Comparison of ENCODE assay signal across 1 cellular context in the genomic region with DNA sequence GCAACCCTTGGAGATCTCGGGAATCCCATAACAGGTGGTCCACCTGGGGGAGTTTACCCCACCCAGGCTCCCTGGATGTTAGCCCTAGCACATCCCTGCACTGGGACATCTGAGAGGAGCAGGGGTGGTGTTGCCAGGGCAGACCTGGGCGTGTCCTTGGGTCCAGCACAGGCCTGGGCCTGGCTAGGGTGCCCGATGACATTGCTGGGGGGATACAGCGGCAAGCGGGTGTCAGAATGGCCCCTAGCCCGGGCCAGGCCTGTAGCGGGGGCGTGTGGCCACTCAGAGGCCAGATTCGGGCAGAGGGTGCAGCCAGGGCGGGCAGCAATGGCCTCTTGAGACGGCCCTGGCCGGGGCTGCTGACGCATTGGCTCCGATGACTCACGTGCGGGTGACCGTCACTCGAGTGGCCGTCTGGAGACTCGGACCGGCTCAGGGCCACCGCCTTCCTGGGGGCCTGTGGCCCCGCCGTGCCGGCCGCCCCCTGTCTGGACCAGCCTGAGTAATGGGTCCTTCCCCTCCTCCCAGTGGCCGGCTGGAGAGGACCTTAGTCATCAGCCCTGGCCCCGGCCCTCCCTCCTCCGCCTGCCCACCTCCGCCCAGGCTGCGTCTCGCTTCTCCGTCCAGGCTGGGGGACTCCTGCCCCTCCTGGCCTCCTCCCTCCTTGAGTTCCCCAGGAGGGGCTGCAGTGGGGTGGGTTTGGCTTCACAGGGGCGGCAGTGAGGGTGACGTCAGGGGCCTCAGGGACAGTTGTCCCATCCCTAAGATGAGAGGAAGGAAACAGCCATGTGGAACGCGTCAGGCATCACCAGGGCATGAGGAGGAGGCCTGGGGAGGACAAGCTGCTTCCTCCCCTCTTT.
A peak's percentile ranks its signal among the peaks of the same experiment; 100 is the strongest.
TF ChIP-seq lines count a peak whose summit lies in the region.

No MANE protein-coding gene starts in this region.

TF ChIP-seq in HCT116, 20 proteins besides CTCF, POLR2A, EP300 and RAD21 (continued from another document):
- TF ChIP-seq ZNF274 (IDR thresholded peaks at IDR 0.05; ENCODE audit: low read depth, low read length): no peak
- TF ChIP-seq EZH2 (IDR thresholded peaks at IDR 0.05): no peak
- TF ChIP-seq CBX3 (IDR thresholded peaks at IDR 0.05; ENCODE audit: low read depth): no peak
- TF ChIP-seq, protein P1, sequence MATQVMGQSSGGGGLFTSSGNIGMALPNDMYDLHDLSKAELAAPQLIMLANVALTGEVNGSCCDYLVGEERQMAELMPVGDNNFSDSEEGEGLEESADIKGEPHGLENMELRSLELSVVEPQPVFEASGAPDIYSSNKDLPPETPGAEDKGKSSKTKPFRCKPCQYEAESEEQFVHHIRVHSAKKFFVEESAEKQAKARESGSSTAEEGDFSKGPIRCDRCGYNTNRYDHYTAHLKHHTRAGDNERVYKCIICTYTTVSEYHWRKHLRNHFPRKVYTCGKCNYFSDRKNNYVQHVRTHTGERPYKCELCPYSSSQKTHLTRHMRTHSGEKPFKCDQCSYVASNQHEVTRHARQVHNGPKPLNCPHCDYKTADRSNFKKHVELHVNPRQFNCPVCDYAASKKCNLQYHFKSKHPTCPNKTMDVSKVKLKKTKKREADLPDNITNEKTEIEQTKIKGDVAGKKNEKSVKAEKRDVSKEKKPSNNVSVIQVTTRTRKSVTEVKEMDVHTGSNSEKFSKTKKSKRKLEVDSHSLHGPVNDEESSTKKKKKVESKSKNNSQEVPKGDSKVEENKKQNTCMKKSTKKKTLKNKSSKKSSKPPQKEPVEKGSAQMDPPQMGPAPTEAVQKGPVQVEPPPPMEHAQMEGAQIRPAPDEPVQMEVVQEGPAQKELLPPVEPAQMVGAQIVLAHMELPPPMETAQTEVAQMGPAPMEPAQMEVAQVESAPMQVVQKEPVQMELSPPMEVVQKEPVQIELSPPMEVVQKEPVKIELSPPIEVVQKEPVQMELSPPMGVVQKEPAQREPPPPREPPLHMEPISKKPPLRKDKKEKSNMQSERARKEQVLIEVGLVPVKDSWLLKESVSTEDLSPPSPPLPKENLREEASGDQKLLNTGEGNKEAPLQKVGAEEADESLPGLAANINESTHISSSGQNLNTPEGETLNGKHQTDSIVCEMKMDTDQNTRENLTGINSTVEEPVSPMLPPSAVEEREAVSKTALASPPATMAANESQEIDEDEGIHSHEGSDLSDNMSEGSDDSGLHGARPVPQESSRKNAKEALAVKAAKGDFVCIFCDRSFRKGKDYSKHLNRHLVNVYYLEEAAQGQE (IDR thresholded peaks at IDR 0.05; ENCODE audit: low read depth): no peak
- TF ChIP-seq TCF7L2 (IDR thresholded peaks at IDR 0.05; ENCODE audit: borderline replicate concordance, extremely low read depth, insufficient read depth, insufficient read length): no peak
- peak; percentile 85 for TF ChIP-seq JUND (IDR thresholded peaks at IDR 0.05)
- no peak for TF ChIP-seq EZH2phosphoT487 (IDR thresholded peaks at IDR 0.05; ENCODE audit: borderline replicate concordance)
- TF ChIP-seq FOSL1 (IDR thresholded peaks at IDR 0.05; ENCODE audit: low read depth): peak; percentile 87
- TF ChIP-seq, protein P2, sequence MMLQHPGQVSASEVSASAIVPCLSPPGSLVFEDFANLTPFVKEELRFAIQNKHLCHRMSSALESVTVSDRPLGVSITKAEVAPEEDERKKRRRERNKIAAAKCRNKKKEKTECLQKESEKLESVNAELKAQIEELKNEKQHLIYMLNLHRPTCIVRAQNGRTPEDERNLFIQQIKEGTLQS (IDR thresholded peaks at IDR 0.05): no peak
- TF ChIP-seq, protein P3, sequence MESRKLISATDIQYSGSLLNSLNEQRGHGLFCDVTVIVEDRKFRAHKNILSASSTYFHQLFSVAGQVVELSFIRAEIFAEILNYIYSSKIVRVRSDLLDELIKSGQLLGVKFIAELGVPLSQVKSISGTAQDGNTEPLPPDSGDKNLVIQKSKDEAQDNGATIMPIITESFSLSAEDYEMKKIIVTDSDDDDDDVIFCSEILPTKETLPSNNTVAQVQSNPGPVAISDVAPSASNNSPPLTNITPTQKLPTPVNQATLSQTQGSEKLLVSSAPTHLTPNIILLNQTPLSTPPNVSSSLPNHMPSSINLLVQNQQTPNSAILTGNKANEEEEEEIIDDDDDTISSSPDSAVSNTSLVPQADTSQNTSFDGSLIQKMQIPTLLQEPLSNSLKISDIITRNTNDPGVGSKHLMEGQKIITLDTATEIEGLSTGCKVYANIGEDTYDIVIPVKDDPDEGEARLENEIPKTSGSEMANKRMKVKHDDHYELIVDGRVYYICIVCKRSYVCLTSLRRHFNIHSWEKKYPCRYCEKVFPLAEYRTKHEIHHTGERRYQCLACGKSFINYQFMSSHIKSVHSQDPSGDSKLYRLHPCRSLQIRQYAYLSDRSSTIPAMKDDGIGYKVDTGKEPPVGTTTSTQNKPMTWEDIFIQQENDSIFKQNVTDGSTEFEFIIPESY (IDR thresholded peaks at IDR 0.05; ENCODE audit: extremely low read depth, insufficient replicate concordance, low read length): no peak
- TF ChIP-seq ZFX (IDR thresholded peaks at IDR 0.05): no peak
- no peak for TF ChIP-seq POLR2AphosphoS5 (IDR thresholded peaks at IDR 0.05; ENCODE audit: low read depth, low read length)
- no peak for TF ChIP-seq SIN3A (IDR thresholded peaks at IDR 0.05; ENCODE audit: low read depth)
- TF ChIP-seq ELF1 (IDR thresholded peaks at IDR 0.05; ENCODE audit: borderline replicate concordance, low read depth): no peak
- TF ChIP-seq SP1 (IDR thresholded peaks at IDR 0.05; ENCODE audit: low read depth): no peak
- no peak for TF ChIP-seq YY1 (IDR thresholded peaks at IDR 0.05; ENCODE audit: extremely low read depth, insufficient replicate concordance, low read depth, low read length)
- no peak for TF ChIP-seq CEBPB (IDR thresholded peaks at IDR 0.05; ENCODE audit: low read depth)
- TF ChIP-seq SRF (IDR thresholded peaks at IDR 0.05; ENCODE audit: low read depth): no peak
- TF ChIP-seq, protein P4, sequence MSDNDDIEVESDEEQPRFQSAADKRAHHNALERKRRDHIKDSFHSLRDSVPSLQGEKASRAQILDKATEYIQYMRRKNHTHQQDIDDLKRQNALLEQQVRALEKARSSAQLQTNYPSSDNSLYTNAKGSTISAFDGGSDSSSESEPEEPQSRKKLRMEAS (IDR thresholded peaks at IDR 0.05): no peak
